In genomic region chr12:9725471-9725870, GRCh38 we compare ENCODE assay signal across 1 cellular context.
TF ChIP-seq lines count a peak whose summit lies in the region.

No MANE protein-coding gene starts in this region.

TF ChIP-seq in endothelial cell of umbilical vein, 7 proteins besides CTCF, POLR2A, EP300 and RAD21:
- no peak for TF ChIP-seq GATA2 (IDR thresholded peaks at IDR 0.05; ENCODE audit: insufficient read depth, insufficient read length, low read depth, low read length)
- no peak for TF ChIP-seq MYC (IDR thresholded peaks at IDR 0.05; ENCODE audit: low read depth, low read length)
- no peak for TF ChIP-seq JUN (IDR thresholded peaks at IDR 0.05; ENCODE audit: borderline replicate concordance, insufficient read depth, insufficient read length, low read depth)
- TF ChIP-seq, protein P1, sequence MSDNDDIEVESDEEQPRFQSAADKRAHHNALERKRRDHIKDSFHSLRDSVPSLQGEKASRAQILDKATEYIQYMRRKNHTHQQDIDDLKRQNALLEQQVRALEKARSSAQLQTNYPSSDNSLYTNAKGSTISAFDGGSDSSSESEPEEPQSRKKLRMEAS (IDR thresholded peaks at IDR 0.05; ENCODE audit: insufficient read depth, insufficient read length) = no peak
- TF ChIP-seq EZH2 (IDR thresholded peaks at IDR 0.05; ENCODE audit: borderline replicate concordance, low read depth, low read length, severe bottlenecking) = no peak
- no peak for TF ChIP-seq POLR2AphosphoS5 (IDR thresholded peaks at IDR 0.05; ENCODE audit: insufficient read depth, low read depth, low read length)
- no peak for TF ChIP-seq FOS (IDR thresholded peaks at IDR 0.05; ENCODE audit: borderline replicate concordance, insufficient read depth, low read length)
